In genomic region chr2:38091757-38092156, GRCh38 we compare ENCODE assay signal across 16 cellular contexts. TPM values are rescaled to one million over a fixed set of nuclear protein-coding genes. Genes with fewer than 3 reads are reported as not detected.
DNase-seq lines count a peak whose midpoint lies in the region; ATAC-seq and TF ChIP-seq lines count a peak whose summit lies in the region.
"Had no signal": no experiment of that assay in that cellular context is flagged by ENCODE, and none has a peak within 500 bp of the region (broad histone marks: within the 10 kb centered on the region; RNA-seq: fewer than 3 reads in every experiment).

No MANE protein-coding gene starts in this region.

- H3K27ac ChIP-seq in left lung (peak overlapping the region; percentile 60 to 70), suprapubic skin (peak overlapping the region; percentile 64), body of pancreas (peak overlapping the region in 1 of 4 donors; percentile 7)
- H3K27ac ChIP-seq: BLaER1 had no signal

- peak; percentile 76 for DNase-seq in NCI-H1694 (lab: John Stamatoyannopoulos, UW)
- DNase-seq in adipocyte (ENCODE audit: low read depth), result no peak
- DNase-seq in left lung, result no peak
- no peak for DNase-seq in suprapubic skin (ENCODE audit: low spot score in 2 of 2)
- no peak for DNase-seq in epidermal melanocyte (ENCODE audit: insufficient read length, low spot score)
- DNase-seq in activated CD8-positive, alpha-beta memory T cell treated with anti-CD3 and anti-CD28 coated beads, Interleukin-2, amount 10 ng/mL, durations not matched to agents 7 days and 5 days, result no peak
- DNase-seq in body of pancreas, result no peak
- DNase-seq: activated CD4-positive, alpha-beta memory T cell treated with anti-CD3 and anti-CD28 coated beads for 36 hours; activated T-cell treated with anti-CD3 and anti-CD28 coated beads, Interleukin-2, amount 50 U/mL, for 72 hours; immature natural killer cell; NCI-H1105; NCI-H345; small intestine; stimulated activated naive CD4-positive, alpha-beta T cell had no signal

- H3K4me1 ChIP-seq in adipocyte (ENCODE audit: control insufficient read depth, insufficient read depth, low read length) (peaks cover 55% of the 10 kb centered on the region), left lung (peaks cover 7 to 37% of the 10 kb centered on the region in 2 donors), suprapubic skin (peaks cover 47% of the 10 kb centered on the region), body of pancreas (no peaks in the 10 kb centered on the region)
- H3K4me1 ChIP-seq: BLaER1 had no signal

- no peak overlapping the region for H3K27ac Mint-ChIP-seq in activated CD8-positive, alpha-beta memory T cell treated with anti-CD3 and anti-CD28 coated beads, Interleukin-2, amount 10 ng/mL, durations not matched to agents 7 days and 5 days
- H3K27ac Mint-ChIP-seq: activated CD4-positive, alpha-beta memory T cell treated with anti-CD3 and anti-CD28 coated beads for 36 hours; activated T-cell treated with anti-CD3 and anti-CD28 coated beads, Interleukin-2, amount 50 U/mL, for 72 hours; immature natural killer cell had no signal

- H3K9me3 ChIP-seq in adipocyte (ENCODE audit: control insufficient read depth, low read length), result no peaks in the 10 kb centered on the region
- H3K9me3 ChIP-seq in left lung, result no peaks in the 10 kb centered on the region
- H3K9me3 ChIP-seq in suprapubic skin, result no peaks in the 10 kb centered on the region
- no peaks in the 10 kb centered on the region for H3K9me3 ChIP-seq in body of pancreas
- H3K9me3 ChIP-seq: BLaER1, gastrocnemius medialis had no signal

- intact Hi-C loops in left lung (cut with DNase I) (no loop called here), body of pancreas (cut with DNase I) (no loop called here)

- TF ChIP-seq CTCF in left lung (IDR thresholded peaks at IDR 0.05), result no peak
- no peak for TF ChIP-seq CTCF in suprapubic skin (IDR thresholded peaks at IDR 0.05)
- TF ChIP-seq CTCF in body of pancreas (IDR thresholded peaks at IDR 0.05), result no peak

- peak overlapping the region; percentile 71 for H3K9ac ChIP-seq in adipocyte (ENCODE audit: low read length)
- H3K9ac ChIP-seq: BLaER1 had no signal

- TF ChIP-seq POLR2A in suprapubic skin (IDR thresholded peaks at IDR 0.05) (no peak), body of pancreas (IDR thresholded peaks at IDR 0.05) (no peak)

- H3K9me3 Mint-ChIP-seq in activated CD8-positive, alpha-beta memory T cell treated with anti-CD3 and anti-CD28 coated beads, Interleukin-2, amount 10 ng/mL, durations not matched to agents 7 days and 5 days (ENCODE audit: low read depth), result no peaks in the 10 kb centered on the region
- H3K9me3 Mint-ChIP-seq: activated CD4-positive, alpha-beta memory T cell treated with anti-CD3 and anti-CD28 coated beads for 36 hours; activated T-cell treated with anti-CD3 and anti-CD28 coated beads, Interleukin-2, amount 50 U/mL, for 72 hours; immature natural killer cell had no signal

- no peak overlapping the region for H3K4me3 Mint-ChIP-seq in activated CD8-positive, alpha-beta memory T cell treated with anti-CD3 and anti-CD28 coated beads, Interleukin-2, amount 10 ng/mL, durations not matched to agents 7 days and 5 days
- H3K4me3 Mint-ChIP-seq: activated CD4-positive, alpha-beta memory T cell treated with anti-CD3 and anti-CD28 coated beads for 36 hours; activated T-cell treated with anti-CD3 and anti-CD28 coated beads, Interleukin-2, amount 50 U/mL, for 72 hours; immature natural killer cell had no signal

- H3K27me3 ChIP-seq in adipocyte (replicated peaks; ENCODE audit: control insufficient read depth, insufficient read depth, low read length) (no peaks in the 10 kb centered on the region), left lung (peaks cover 0 to 5% of the 10 kb centered on the region in 2 donors), suprapubic skin (no peaks in the 10 kb centered on the region), body of pancreas (no peaks in the 10 kb centered on the region)
- H3K27me3 ChIP-seq: BLaER1 had no signal

- H3K4me1 Mint-ChIP-seq in activated CD8-positive, alpha-beta memory T cell treated with anti-CD3 and anti-CD28 coated beads, Interleukin-2, amount 10 ng/mL, durations not matched to agents 7 days and 5 days, result peaks cover 10% of the 10 kb centered on the region
- H3K4me1 Mint-ChIP-seq: immature natural killer cell had no signal

- H3K36me3 Mint-ChIP-seq in activated CD8-positive, alpha-beta memory T cell treated with anti-CD3 and anti-CD28 coated beads, Interleukin-2, amount 10 ng/mL, durations not matched to agents 7 days and 5 days, result no peaks in the 10 kb centered on the region
- H3K36me3 Mint-ChIP-seq: activated CD4-positive, alpha-beta memory T cell treated with anti-CD3 and anti-CD28 coated beads for 36 hours; immature natural killer cell had no signal

- WGBS in suprapubic skin, result 91% methylated on average over 5 of the region's 5 CpGs
- WGBS in body of pancreas, 2 donors, result 92 to 97% methylated on average over 5 of the region's 5 CpGs

- TF ChIP-seq EP300 in suprapubic skin (IDR thresholded peaks at IDR 0.05), result no peak

- CTCF ChIA-PET in activated CD8-positive, alpha-beta memory T cell treated with anti-CD3 and anti-CD28 coated beads, Interleukin-2, amount 10 ng/mL, durations not matched to agents 7 days and 5 days (lab: Charles Lee), result interaction anchor here (0.8 to 1.2 kb wide), 2 partner anchors 15 to 23 kb away, joined by 4 to 5 read pairs; partner anchors contain the start of gene CYP1B1

- H3K36me3 ChIP-seq in adipocyte (ENCODE audit: control insufficient read depth, insufficient read depth, low read length, severe bottlenecking) (no peaks in the 10 kb centered on the region), left lung (no peaks in the 10 kb centered on the region), suprapubic skin (no peaks in the 10 kb centered on the region), body of pancreas (replicated peaks in 1 of 2; ENCODE audit: insufficient read depth in 1 of 2, low read depth in 2 of 2) (no peaks in the 10 kb centered on the region)
- H3K36me3 ChIP-seq: BLaER1, gastrocnemius medialis had no signal

- ATAC-seq in left lung, result no peak
- ATAC-seq in activated CD8-positive, alpha-beta memory T cell treated with anti-CD3 and anti-CD28 coated beads, Interleukin-2, amount 10 ng/mL, durations not matched to agents 7 days and 5 days, result no peak
- ATAC-seq in body of pancreas, result no peak
- ATAC-seq: activated T-cell treated with anti-CD3 and anti-CD28 coated beads, Interleukin-2, amount 50 U/mL, for 72 hours had no signal

- H3K4me3 ChIP-seq in adipocyte (ENCODE audit: low read length) (peak overlapping the region; percentile 27), left lung (no peak overlapping the region), suprapubic skin (no peak overlapping the region), body of pancreas (no peak overlapping the region)
- H3K4me3 ChIP-seq: BLaER1, gastrocnemius medialis had no signal

- peaks cover 31% of the 10 kb centered on the region for H3K27me3 Mint-ChIP-seq in activated CD8-positive, alpha-beta memory T cell treated with anti-CD3 and anti-CD28 coated beads, Interleukin-2, amount 10 ng/mL, durations not matched to agents 7 days and 5 days

RNA-seq across cellular contexts. Expression of gene CYP1B1, which starts 15.8 kb away (rescaled TPM):
- 100 to 1,000 TPM in 1 of 2 donors, 10 to 100 TPM in 1; 30.3 to 155 TPM for total RNA-seq in left lung
- total RNA-seq in suprapubic skin, result 10 to 100 TPM; 10.7 to 19.6 (median 12.8) TPM
- total RNA-seq in activated CD8-positive, alpha-beta memory T cell treated with anti-CD3 and anti-CD28 coated beads, Interleukin-2, amount 10 ng/mL, durations not matched to agents 7 days and 5 days, result 10 to 100 TPM in 1 of 2 experiments, 1 to 10 TPM in 1; 4.2 to 16.0 TPM
- 10 to 100 TPM in 1 of 2 donors, 1 to 10 TPM in 1; 9.1 to 22.4 TPM for total RNA-seq in body of pancreas
